8 cellular contexts compared by ENCODE assay signal in genomic region chr19:10719466-10719961, GRCh38. TPM values are rescaled to one million over a fixed set of nuclear protein-coding genes. Genes with fewer than 3 reads are reported as not detected.
A peak's percentile ranks its signal among the peaks of the same experiment; 100 is the strongest.
DNase-seq lines count a peak whose midpoint lies in the region; ATAC-seq and TF ChIP-seq lines count a peak whose summit lies in the region.

No MANE protein-coding gene starts in this region.

- H3K9me3 ChIP-seq in T-helper 17 cell (ENCODE audit: control insufficient read depth, low read length, poor library complexity, severe bottlenecking) (no peaks in the 10 kb centered on the region), skeletal muscle tissue (ENCODE audit: control insufficient read depth in 3 of 3, low read length in 3 of 3) (no peaks in the 10 kb centered on the region)

- H3K36me3 Mint-ChIP-seq in T-helper 17 cell (ENCODE audit: low read depth): no peaks in the 10 kb centered on the region

- peak overlapping the region; percentile 93 for H3K4me3 ChIP-seq in HL-60 (replicated peaks; ENCODE audit: insufficient read depth, low read length)
- H3K4me3 ChIP-seq in fibroblast of pulmonary artery (replicated peaks; ENCODE audit: low read depth, low read length): peak overlapping the region; percentile 87
- peak overlapping the region; percentile 93 to 98 (median 97) for H3K4me3 ChIP-seq in skeletal muscle tissue (ENCODE audit: low read length in 3 of 3)

- no peaks in the 10 kb centered on the region for H3K27me3 Mint-ChIP-seq in T-helper 17 cell

- peak in 1 of 2 experiments; percentile 74 for DNase-seq in HL-60 (ENCODE audit: low read depth in 1 of 2, low spot score in 1 of 2)
- no peak for DNase-seq in T-helper 17 cell
- no peak for DNase-seq in fibroblast of pulmonary artery (ENCODE audit: low read depth)
- no peak for DNase-seq in stimulated activated naive CD4-positive, alpha-beta T cell (lab: John Stamatoyannopoulos, UW)
- no peak for DNase-seq in NCI-H1417 treated with DMSO at 0.1 percent for 48 hours (lab: John Stamatoyannopoulos, UW)
- no peak for DNase-seq in pons (ENCODE audit: low spot score)
- no peak for DNase-seq in medulla oblongata (ENCODE audit: extremely low spot score)

- no peaks in the 10 kb centered on the region for H3K27me3 ChIP-seq in HL-60 (ENCODE audit: insufficient read depth, poor library complexity, severe bottlenecking)
- no peaks in the 10 kb centered on the region for H3K27me3 ChIP-seq in skeletal muscle tissue (ENCODE audit: control insufficient read depth in 3 of 3, insufficient read depth in 3 of 3, low read length in 3 of 3)

- peaks cover 23 to 26% (median 25%) of the 10 kb centered on the region in 3 donors for H3K4me1 ChIP-seq in skeletal muscle tissue (ENCODE audit: control insufficient read depth in 3 of 3, insufficient read depth in 3 of 3, low read length in 3 of 3)

- peaks cover 0 to 8% (median 4%) of the 10 kb centered on the region in 3 donors for H3K36me3 ChIP-seq in skeletal muscle tissue (ENCODE audit: control insufficient read depth in 3 of 3, insufficient read depth in 3 of 3, low read length in 3 of 3)

- ATAC-seq in T-helper 17 cell: no peak

- peak overlapping the region; percentile 97 for H3K4me3 Mint-ChIP-seq in T-helper 17 cell

- H3K27ac ChIP-seq in HL-60 (replicated peaks) (peak overlapping the region; percentile 70), skeletal muscle tissue (ENCODE audit: low read depth, low read length) (peak overlapping the region; percentile 91)

- TF ChIP-seq CTCF in HL-60 (IDR thresholded peaks at IDR 0.05; ENCODE audit: insufficient read depth, low read length) (no peak), fibroblast of pulmonary artery (IDR thresholded peaks at IDR 0.05; ENCODE audit: low read length, missing control alignments) (no peak)

- peak overlapping the region; percentile 83 for H3K27ac Mint-ChIP-seq in T-helper 17 cell

- H3K4me1 Mint-ChIP-seq in T-helper 17 cell: peaks cover 35% of the 10 kb centered on the region

- peak overlapping the region; percentile 89 to 96 (median 95) for H3K9ac ChIP-seq in skeletal muscle tissue (ENCODE audit: low read depth in 1 of 3, low read length in 3 of 3)

RNA-seq across cellular contexts. Expression of gene DNM2, which starts 1.6 kb away (rescaled TPM):
- total RNA-seq in T-helper 17 cell (100 to 1,000 TPM; 267 to 273 TPM), skeletal muscle tissue (54.8 TPM)

RNA-seq across cellular contexts. Expression of gene QTRT1, which starts 18.3 kb away (rescaled TPM):
- total RNA-seq in T-helper 17 cell: 10 to 100 TPM; 49.4 to 56.9 TPM
- 27.7 TPM for total RNA-seq in skeletal muscle tissue
